25 cellular contexts compared by ENCODE assay signal in genomic region chr2:187783446-187783845, GRCh38.
DNase-seq lines count a peak whose midpoint lies in the region; ATAC-seq, FAIRE-seq and TF ChIP-seq lines count a peak whose summit lies in the region.
"Had no signal": no experiment of that assay in that cellular context is flagged by ENCODE, and none has a peak within 500 bp of the region (broad histone marks: within the 10 kb centered on the region; RNA-seq: fewer than 3 reads in every experiment).

No MANE protein-coding gene starts in this region.

- H3K27me3 ChIP-seq in Loucy (ENCODE audit: insufficient read depth, low read length, poor library complexity, severe bottlenecking) = no peaks in the 10 kb centered on the region
- no peaks in the 10 kb centered on the region for H3K27me3 ChIP-seq in bronchial epithelial cell (ENCODE audit: control insufficient read depth, insufficient read depth, low read length)
- no peaks in the 10 kb centered on the region for H3K27me3 ChIP-seq in A673 (replicated peaks; ENCODE audit: insufficient read depth, low read depth, low read length, poor library complexity)
- H3K27me3 ChIP-seq: ovary, Peyer's patch had no signal

- no peak for FAIRE-seq in bronchial epithelial cell (lab: Jason Lieb, UNC)
- FAIRE-seq: endometrium had no signal

- H3K4me2 ChIP-seq in Loucy (ENCODE audit: low read depth, low read length, poor library complexity, severe bottlenecking) = no peak overlapping the region

- H3K36me3 ChIP-seq in Loucy (ENCODE audit: insufficient read depth, low read length) = no peaks in the 10 kb centered on the region
- no peaks in the 10 kb centered on the region for H3K36me3 ChIP-seq in bronchial epithelial cell (ENCODE audit: control insufficient read depth, insufficient read depth, low read length)
- no peaks in the 10 kb centered on the region for H3K36me3 ChIP-seq in A673 (ENCODE audit: insufficient read depth, low read length, poor library complexity, severe bottlenecking)
- H3K36me3 ChIP-seq: ovary, Peyer's patch had no signal

- no peaks in the 10 kb centered on the region for H3K79me2 ChIP-seq in Loucy (ENCODE audit: insufficient read depth, low read length)

- H3F3A ChIP-seq in Loucy (ENCODE audit: low read depth) = no peaks in the 10 kb centered on the region

- no peak overlapping the region for H2AFZ ChIP-seq in Loucy (ENCODE audit: low read length)

- intact Hi-C loops in A673 (cut with micrococcal nuclease; ENCODE audit: unreplicated experiment) = no loop called here

- H3K4me3 ChIP-seq in Loucy (ENCODE audit: low read length, poor library complexity, severe bottlenecking) (no peak overlapping the region), bronchial epithelial cell (ENCODE audit: low read depth, low read length) (no peak overlapping the region), A673 (ENCODE audit: low read depth, low read length, poor library complexity, severe bottlenecking) (no peak overlapping the region)
- H3K4me3 ChIP-seq: coronary artery, ovary, Peyer's patch had no signal

- DNase-seq in NCI-H146 (lab: John Stamatoyannopoulos, UW) (peak; percentile 1), NCI-H146 treated with DMSO at 0.1 percent for 48 hours (lab: John Stamatoyannopoulos, UW; ENCODE audit: unreplicated experiment) (no peak), bronchial epithelial cell (ENCODE audit: low read depth) (peak; percentile 12), myocyte (ENCODE audit: low read depth) (peak; percentile 4), A673 (ENCODE audit: low spot score) (no peak)
- no peak for DNase-seq in stimulated activated CD4-positive, alpha-beta T cell treated with anti-CD3 and anti-CD28 coated beads, Interleukin-15, amount 100 ng/mL, for 24 hours
- no peak for DNase-seq in activated naive CD4-positive, alpha-beta T cell treated with anti-CD3 and anti-CD28 coated beads, Interleukin-2, amount 50 U/mL, for 72 hours (ENCODE audit: low spot score in 2 of 2)
- DNase-seq: activated CD4-positive, alpha-beta T cell treated with anti-CD3 and anti-CD28 coated beads, Interleukin-2, amount 10 ng/mL, durations not matched to agents 24 days and 14 days; activated naive CD8-positive, alpha-beta T cell treated with anti-CD3 and anti-CD28 coated beads, Interleukin-2, amount 10 ng/mL, durations not matched to agents 7 days and 5 days; head of caudate nucleus; Kasumi-1; left colon; naive thymus-derived CD8-positive, alpha-beta T cell; NCI-H1105; NCI-H2081; ovary; Peyer's patch; right cardiac atrium; stimulated activated CD8-positive, alpha-beta memory T cell treated with anti-CD3 and anti-CD28 coated beads, Interleukin-4, amount 100 ng/mL, for 48 hours had no signal

- POLR2A ChIA-PET in A673 (lab: Charles Lee; ENCODE audit: low non-redundant PET) = no interaction called here

- no peaks in the 10 kb centered on the region for H4K20me1 ChIP-seq in Loucy (ENCODE audit: insufficient read depth, low read length, poor library complexity, severe bottlenecking)

- CTCF ChIA-PET in A673 (lab: Charles Lee) = interaction anchor here (0.6 kb wide), 1 partner anchor 202 kb away, joined by 3 read pairs; no protein-coding TSS in a partner anchor

- H3K9me3 Mint-ChIP-seq in activated naive CD4-positive, alpha-beta T cell treated with anti-CD3 and anti-CD28 coated beads, Interleukin-2, amount 50 U/mL, for 72 hours = peaks cover 0 to 3% of the 10 kb centered on the region in 2 donors
- H3K9me3 Mint-ChIP-seq: activated CD4-positive, alpha-beta T cell treated with anti-CD3 and anti-CD28 coated beads, Interleukin-2, amount 10 ng/mL, durations not matched to agents 24 days and 14 days; activated T-helper 2 cell treated with anti-CD3 and anti-CD28 coated beads, Interferon-gamma antibody, Interleukin-2, Interleukin-4, amounts not matched to agents 10 μg/mL and 5 μg/mL and 100 μg/mL, durations not matched to agents 14 hours and 24 hours and 36 hours had no signal

- no peak overlapping the region for H3K27ac ChIP-seq in A673 (ENCODE audit: low read depth, low read length, poor library complexity, severe bottlenecking)
- H3K27ac ChIP-seq: ovary, Peyer's patch had no signal

- no peak overlapping the region for H3K9ac ChIP-seq in Loucy (ENCODE audit: low read depth, low read length, poor library complexity, severe bottlenecking)

- H3K27ac Mint-ChIP-seq in activated naive CD4-positive, alpha-beta T cell treated with anti-CD3 and anti-CD28 coated beads, Interleukin-2, amount 50 U/mL, for 72 hours = no peak overlapping the region
- H3K27ac Mint-ChIP-seq: activated CD4-positive, alpha-beta T cell treated with anti-CD3 and anti-CD28 coated beads, Interleukin-2, amount 10 ng/mL, durations not matched to agents 24 days and 14 days; activated naive CD8-positive, alpha-beta T cell treated with anti-CD3 and anti-CD28 coated beads, Interleukin-2, amount 10 ng/mL, durations not matched to agents 7 days and 5 days; activated T-helper 2 cell treated with anti-CD3 and anti-CD28 coated beads, Interferon-gamma antibody, Interleukin-2, Interleukin-4, amounts not matched to agents 10 μg/mL and 5 μg/mL and 100 μg/mL, durations not matched to agents 14 hours and 24 hours and 36 hours; B cell; brain; naive thymus-derived CD8-positive, alpha-beta T cell had no signal

- no peaks in the 10 kb centered on the region for H3K36me3 Mint-ChIP-seq in activated naive CD4-positive, alpha-beta T cell treated with anti-CD3 and anti-CD28 coated beads, Interleukin-2, amount 50 U/mL, for 72 hours
- H3K36me3 Mint-ChIP-seq: activated naive CD8-positive, alpha-beta T cell treated with anti-CD3 and anti-CD28 coated beads, Interleukin-2, amount 10 ng/mL, durations not matched to agents 7 days and 5 days; brain; naive thymus-derived CD8-positive, alpha-beta T cell had no signal

- H3K9me3 ChIP-seq in Loucy (ENCODE audit: insufficient read depth, low read depth, low read length) (no peaks in the 10 kb centered on the region), A673 (ENCODE audit: low read depth, low read length, poor library complexity, severe bottlenecking) (no peaks in the 10 kb centered on the region)
- H3K9me3 ChIP-seq: ovary, Peyer's patch had no signal

- no peaks in the 10 kb centered on the region for H3K9me2 ChIP-seq in Loucy (replicated peaks; ENCODE audit: low read depth, low read length)

- BruUV-seq in A673 (replicated peaks; lab: Mats Ljungman, UMichigan) = no TSS peak

- ATAC-seq in activated naive CD4-positive, alpha-beta T cell treated with anti-CD3 and anti-CD28 coated beads, Interleukin-2, amount 50 U/mL, for 72 hours = no peak
- ATAC-seq: left colon; naive thymus-derived CD8-positive, alpha-beta T cell; right cardiac atrium had no signal

- TF ChIP-seq CTCF in Loucy (conservative IDR thresholded peaks at IDR 0.05; ENCODE audit: low read length) (peak; percentile 27; the same call in 1 of the 2 replicates), bronchial epithelial cell (IDR thresholded peaks at IDR 0.05; ENCODE audit: insufficient read depth, low read length, severe bottlenecking) (no peak), A673 (conservative IDR thresholded peaks at IDR 0.05; ENCODE audit: low read depth, low read length) (no peak)

- H3K4me1 ChIP-seq in Loucy (ENCODE audit: insufficient read depth, low read length, poor library complexity, severe bottlenecking) (no peaks in the 10 kb centered on the region), A673 (ENCODE audit: insufficient read depth, low read length, poor library complexity, severe bottlenecking) (no peaks in the 10 kb centered on the region)
- H3K4me1 ChIP-seq: Peyer's patch had no signal

Comparison
In these comparisons a context has a peak if more than half of its experiments do, and no peak if none do; other contexts are left out.
1. DNase-seq: peak in NCI-H146 (single experiment), bronchial epithelial cell (single experiment) and myocyte (single experiment); none in NCI-H146 treated with DMSO at 0.1 percent for 48 hours (single experiment), stimulated activated CD4-positive, alpha-beta T cell treated with anti-CD3 and anti-CD28 coated beads, Interleukin-15, amount 100 ng/mL, for 24 hours (single experiment), A673 (single experiment) and activated naive CD4-positive, alpha-beta T cell treated with anti-CD3 and anti-CD28 coated beads, Interleukin-2, amount 50 U/mL, for 72 hours (0 of 2).